10 cellular contexts compared by ENCODE assay signal in genomic region chr5:94793816-94794198, GRCh38.
DNase-seq lines count a peak whose midpoint lies in the region; ATAC-seq, FAIRE-seq and TF ChIP-seq lines count a peak whose summit lies in the region.
"Had no signal": no experiment of that assay in that cellular context is flagged by ENCODE, and none has a peak within 500 bp of the region (broad histone marks: within the 10 kb centered on the region; RNA-seq: fewer than 3 reads in every experiment).

No MANE protein-coding gene starts in this region.

- H3K27ac ChIP-seq in CD4-positive, CD25-positive, alpha-beta regulatory T cell (ENCODE audit: insufficient read depth, low read length, poor library complexity, severe bottlenecking) = peak overlapping the region; percentile 70
- H3K27ac ChIP-seq in astrocyte (ENCODE audit: low read depth, low read length) (peak overlapping the region; percentile 91), small intestine (ENCODE audit: low read depth in 1 of 2, low read length in 1 of 2) (peak overlapping the region in 1 of 2 donors; percentile 81), PC-9 (no peak overlapping the region)

- DNase-seq in CD4-positive, CD25-positive, alpha-beta regulatory T cell = peak in 1 of 3 donors; percentile 47
- DNase-seq in astrocyte (ENCODE audit: low read depth) (peak; percentile 74), small intestine (no peak), PC-9 (no peak), NCI-H2196 treated with DMSO at 0.1 percent for 48 hours (lab: John Stamatoyannopoulos, UW; ENCODE audit: unreplicated experiment) (no peak), NCI-H1694 treated with DMSO at 0.1 percent for 48 hours (lab: John Stamatoyannopoulos, UW) (no peak)

- no peaks in the 10 kb centered on the region for H3K36me3 Mint-ChIP-seq in CD4-positive, CD25-positive, alpha-beta regulatory T cell
- peaks cover 15% of the 10 kb centered on the region for H3K36me3 Mint-ChIP-seq in astrocyte (ENCODE audit: low read depth, unreplicated experiment)

- H3K79me2 ChIP-seq in astrocyte (ENCODE audit: insufficient read depth, low read length) (no peaks in the 10 kb centered on the region), PC-9 (ENCODE audit: low read depth) (no peaks in the 10 kb centered on the region)

- POLR2A ChIA-PET in PC-9 (lab: Charles Lee; ENCODE audit: unreplicated experiment) = no interaction called here

- H3K9me2 ChIP-seq in PC-9 (ENCODE audit: insufficient read depth) = 0 out of 2 replicates have a peak, but pooled peaks cover 2% of the 10 kb centered on the region

- ATAC-seq in CD4-positive, CD25-positive, alpha-beta regulatory T cell (ENCODE audit: low read depth in 2 of 2) = peak; percentile 30 to 35
- ATAC-seq in GM19438 (IDR thresholded peaks at IDR 0.05; ENCODE audit: low read depth, unreplicated experiment) (peak; percentile 41), HG03432 (IDR thresholded peaks at IDR 0.05; ENCODE audit: unreplicated experiment) (peak; percentile 56)

- H3K4me1 ChIP-seq in CD4-positive, CD25-positive, alpha-beta regulatory T cell (ENCODE audit: control insufficient read depth, insufficient read depth, low read length, poor library complexity, severe bottlenecking) = peaks cover 37% of the 10 kb centered on the region
- peaks cover 18% of the 10 kb centered on the region for H3K4me1 ChIP-seq in astrocyte (ENCODE audit: insufficient read depth, low read length)
- H3K4me1 ChIP-seq in small intestine (ENCODE audit: control insufficient read depth in 2 of 2, insufficient read depth in 1 of 2, low read depth in 1 of 2, low read length in 1 of 2) = peaks cover 0 to 2% of the 10 kb centered on the region in 2 donors
- no peaks in the 10 kb centered on the region for H3K4me1 ChIP-seq in PC-9 (replicated peaks; ENCODE audit: insufficient read depth)

- no peaks in the 10 kb centered on the region for H3K27me3 ChIP-seq in CD4-positive, CD25-positive, alpha-beta regulatory T cell (ENCODE audit: control insufficient read depth, insufficient read depth, low read length)
- H3K27me3 ChIP-seq in astrocyte (ENCODE audit: insufficient read depth, low read length) = no peaks in the 10 kb centered on the region
- H3K27me3 ChIP-seq in small intestine (ENCODE audit: control insufficient read depth in 2 of 2, insufficient read depth in 2 of 2, low read length in 2 of 2) = no peaks in the 10 kb centered on the region
- H3K27me3 ChIP-seq in PC-9 (ENCODE audit: insufficient read depth, low read depth) = no peaks in the 10 kb centered on the region

- peaks cover 8 to 45% (median 28%) of the 10 kb centered on the region in 4 donors for H3K4me1 Mint-ChIP-seq in CD4-positive, CD25-positive, alpha-beta regulatory T cell
- peaks cover 39% of the 10 kb centered on the region for H3K4me1 Mint-ChIP-seq in astrocyte (ENCODE audit: low read depth, unreplicated experiment)

- FAIRE-seq in astrocyte (lab: Jason Lieb, UNC) (no peak), small intestine (lab: Jason Lieb, UNC) (no peak)
- FAIRE-seq: H1 had no signal

- H3K27ac Mint-ChIP-seq in CD4-positive, CD25-positive, alpha-beta regulatory T cell = peak overlapping the region; percentile 89 to 97 (median 94)
- peak overlapping the region; percentile 96 for H3K27ac Mint-ChIP-seq in astrocyte (ENCODE audit: unreplicated experiment)
- H3K27ac Mint-ChIP-seq: dendritic cell treated with granulocyte-macrophage colony-stimulating factor and Interleukin-4, amounts not matched to agents 40 ng/mL and 50 ng/mL, for 4 days had no signal

- intact Hi-C loops in PC-9 (cut with micrococcal nuclease; ENCODE audit: unreplicated experiment) = no loop called here

- peaks cover 2% of the 10 kb centered on the region for H3K27me3 Mint-ChIP-seq in CD4-positive, CD25-positive, alpha-beta regulatory T cell
- H3K27me3 Mint-ChIP-seq in astrocyte (ENCODE audit: low read depth, unreplicated experiment) = no peaks in the 10 kb centered on the region
- H3K27me3 Mint-ChIP-seq: dendritic cell treated with granulocyte-macrophage colony-stimulating factor and Interleukin-4, amounts not matched to agents 40 ng/mL and 50 ng/mL, for 4 days had no signal

- CTCF ChIA-PET in PC-9 (lab: Charles Lee) = no interaction called here

- no peaks in the 10 kb centered on the region for H3K36me3 ChIP-seq in CD4-positive, CD25-positive, alpha-beta regulatory T cell (ENCODE audit: control insufficient read depth, insufficient read depth, low read length)
- H3K36me3 ChIP-seq in astrocyte (ENCODE audit: insufficient read depth, low read length) = no peaks in the 10 kb centered on the region
- no peaks in the 10 kb centered on the region for H3K36me3 ChIP-seq in small intestine (ENCODE audit: control insufficient read depth in 2 of 2, insufficient read depth in 2 of 2, low read length in 2 of 2)
- H3K36me3 ChIP-seq in PC-9 (ENCODE audit: low read depth) = no peaks in the 10 kb centered on the region

- H3K9me3 ChIP-seq in CD4-positive, CD25-positive, alpha-beta regulatory T cell (ENCODE audit: control insufficient read depth in 2 of 2, low read length in 2 of 2) = no peaks in the 10 kb centered on the region
- H3K9me3 ChIP-seq in astrocyte (ENCODE audit: insufficient read depth, low read depth, low read length) = no peaks in the 10 kb centered on the region
- no peaks in the 10 kb centered on the region for H3K9me3 ChIP-seq in small intestine (ENCODE audit: control insufficient read depth, low read depth)
- no peaks in the 10 kb centered on the region for H3K9me3 ChIP-seq in PC-9 (ENCODE audit: insufficient read depth, low read depth)

- no TSS peak for BruUV-seq in PC-9 (replicated peaks; lab: Mats Ljungman, UMichigan)

- peak overlapping the region; percentile 71 for H3K9ac ChIP-seq in astrocyte (ENCODE audit: low read length)

- H3F3A ChIP-seq in PC-9 (ENCODE audit: insufficient read depth, low read depth) = no peaks in the 10 kb centered on the region

- TF ChIP-seq CTCF in astrocyte (IDR thresholded peaks at IDR 0.05; ENCODE audit: insufficient read depth, low read depth, low read length) (no peak), PC-9 (conservative IDR thresholded peaks at IDR 0.05) (no peak)

- peaks cover 0 to 1% (median 0%) of the 10 kb centered on the region in 7 donors for H3K9me3 Mint-ChIP-seq in CD4-positive, CD25-positive, alpha-beta regulatory T cell
- no peaks in the 10 kb centered on the region for H3K9me3 Mint-ChIP-seq in astrocyte (ENCODE audit: unreplicated experiment)
- H3K9me3 Mint-ChIP-seq: dendritic cell treated with granulocyte-macrophage colony-stimulating factor and Interleukin-4, amounts not matched to agents 40 ng/mL and 50 ng/mL, for 4 days had no signal

- H2AFZ ChIP-seq in astrocyte (ENCODE audit: low read depth, low read length) (peak overlapping the region; percentile 11), PC-9 (no peak overlapping the region)

- H3K4me2 ChIP-seq in astrocyte (ENCODE audit: low read length) (peak overlapping the region; percentile 79), PC-9 (no peak overlapping the region)

- peak overlapping the region; percentile 58 for H3K4me3 ChIP-seq in CD4-positive, CD25-positive, alpha-beta regulatory T cell (ENCODE audit: low read depth, low read length)
- no peak overlapping the region for H3K4me3 ChIP-seq in astrocyte (ENCODE audit: insufficient read depth, low read depth, low read length)
- H3K4me3 ChIP-seq in small intestine (ENCODE audit: low read depth in 1 of 2, low read length in 2 of 2) = no peak overlapping the region
- no peak overlapping the region for H3K4me3 ChIP-seq in PC-9

- no peaks in the 10 kb centered on the region for H4K20me1 ChIP-seq in astrocyte (ENCODE audit: insufficient read depth, low read length)
- H4K20me1 ChIP-seq in PC-9 (ENCODE audit: insufficient read depth) = no peaks in the 10 kb centered on the region

- H3K4me3 Mint-ChIP-seq in CD4-positive, CD25-positive, alpha-beta regulatory T cell = peak overlapping the region in 3 of 4 donors; percentile 11 to 86 (median 59)
- H3K4me3 Mint-ChIP-seq in astrocyte (ENCODE audit: unreplicated experiment) = no peak overlapping the region
- H3K4me3 Mint-ChIP-seq: dendritic cell treated with granulocyte-macrophage colony-stimulating factor and Interleukin-4, amounts not matched to agents 40 ng/mL and 50 ng/mL, for 4 days had no signal
